1 cellular context compared by ENCODE assay signal in the genomic region with DNA sequence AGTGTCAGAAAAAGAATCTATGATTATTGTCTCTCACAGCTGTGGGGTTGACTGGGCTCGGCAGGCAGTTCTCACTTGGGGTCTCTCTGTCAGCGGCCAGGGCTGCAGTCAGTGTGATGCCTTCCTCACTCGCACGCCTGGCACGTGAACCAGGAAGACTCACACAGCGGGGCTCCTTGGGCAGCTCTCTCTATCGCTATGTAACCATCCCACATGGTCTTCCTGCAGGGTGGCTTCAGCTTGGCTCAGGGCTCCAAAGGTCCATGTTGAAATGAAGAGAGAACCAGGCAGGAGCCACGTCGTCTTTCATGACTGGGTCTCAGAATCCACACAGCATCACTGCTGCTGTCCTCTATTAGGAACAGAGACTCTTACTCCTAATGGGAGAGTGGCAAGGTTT.
TF ChIP-seq lines count a peak whose summit lies in the region.

No MANE protein-coding gene starts in this region.

TF ChIP-seq in HepG2, 621 proteins besides CTCF, POLR2A, EP300 and RAD21 (continued from another document):
- TF ChIP-seq, protein P1, sequence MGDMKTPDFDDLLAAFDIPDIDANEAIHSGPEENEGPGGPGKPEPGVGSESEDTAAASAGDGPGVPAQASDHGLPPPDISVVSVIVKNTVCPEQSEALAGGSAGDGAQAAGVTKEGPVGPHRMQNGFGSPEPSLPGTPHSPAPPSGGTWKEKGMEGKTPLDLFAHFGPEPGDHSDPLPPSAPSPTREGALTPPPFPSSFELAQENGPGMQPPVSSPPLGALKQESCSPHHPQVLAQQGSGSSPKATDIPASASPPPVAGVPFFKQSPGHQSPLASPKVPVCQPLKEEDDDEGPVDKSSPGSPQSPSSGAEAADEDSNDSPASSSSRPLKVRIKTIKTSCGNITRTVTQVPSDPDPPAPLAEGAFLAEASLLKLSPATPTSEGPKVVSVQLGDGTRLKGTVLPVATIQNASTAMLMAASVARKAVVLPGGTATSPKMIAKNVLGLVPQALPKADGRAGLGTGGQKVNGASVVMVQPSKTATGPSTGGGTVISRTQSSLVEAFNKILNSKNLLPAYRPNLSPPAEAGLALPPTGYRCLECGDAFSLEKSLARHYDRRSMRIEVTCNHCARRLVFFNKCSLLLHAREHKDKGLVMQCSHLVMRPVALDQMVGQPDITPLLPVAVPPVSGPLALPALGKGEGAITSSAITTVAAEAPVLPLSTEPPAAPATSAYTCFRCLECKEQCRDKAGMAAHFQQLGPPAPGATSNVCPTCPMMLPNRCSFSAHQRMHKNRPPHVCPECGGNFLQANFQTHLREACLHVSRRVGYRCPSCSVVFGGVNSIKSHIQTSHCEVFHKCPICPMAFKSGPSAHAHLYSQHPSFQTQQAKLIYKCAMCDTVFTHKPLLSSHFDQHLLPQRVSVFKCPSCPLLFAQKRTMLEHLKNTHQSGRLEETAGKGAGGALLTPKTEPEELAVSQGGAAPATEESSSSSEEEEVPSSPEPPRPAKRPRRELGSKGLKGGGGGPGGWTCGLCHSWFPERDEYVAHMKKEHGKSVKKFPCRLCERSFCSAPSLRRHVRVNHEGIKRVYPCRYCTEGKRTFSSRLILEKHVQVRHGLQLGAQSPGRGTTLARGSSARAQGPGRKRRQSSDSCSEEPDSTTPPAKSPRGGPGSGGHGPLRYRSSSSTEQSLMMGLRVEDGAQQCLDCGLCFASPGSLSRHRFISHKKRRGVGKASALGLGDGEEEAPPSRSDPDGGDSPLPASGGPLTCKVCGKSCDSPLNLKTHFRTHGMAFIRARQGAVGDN (CRISPR knock-in tag; IDR thresholded peaks at IDR 0.05), result peak; percentile 15; the same call in 1 of the 2 replicates
